In genomic region chr12:58310368-58310767, GRCh38 we compare ENCODE assay signal across 14 cellular contexts.
DNase-seq lines count a peak whose midpoint lies in the region; ATAC-seq, FAIRE-seq and TF ChIP-seq lines count a peak whose summit lies in the region.
"Had no signal": no experiment of that assay in that cellular context is flagged by ENCODE, and none has a peak within 500 bp of the region (broad histone marks: within the 10 kb centered on the region; RNA-seq: fewer than 3 reads in every experiment).

No MANE protein-coding gene starts in this region.

- H3K4me3 ChIP-seq in esophagus squamous epithelium (no peak overlapping the region), pancreas (no peak overlapping the region), right cardiac atrium (ENCODE audit: low read length) (no peak overlapping the region)

- H3K27ac Mint-ChIP-seq in effector memory CD8-positive, alpha-beta T cell: no peak overlapping the region
- H3K27ac Mint-ChIP-seq: CD8-positive, alpha-beta memory T cell; stimulated activated naive CD8-positive, alpha-beta T cell treated with anti-CD3 and anti-CD28 coated beads, Interleukin-15, Interleukin-2, amounts not matched to agents 100 ng/mL and 50 ng/mL, for 24 hours had no signal

- no peak overlapping the region for H3K4me3 Mint-ChIP-seq in effector memory CD8-positive, alpha-beta T cell
- H3K4me3 Mint-ChIP-seq: CD8-positive, alpha-beta memory T cell; stimulated activated naive CD8-positive, alpha-beta T cell treated with anti-CD3 and anti-CD28 coated beads, Interleukin-15, Interleukin-2, amounts not matched to agents 100 ng/mL and 50 ng/mL, for 24 hours had no signal

- H3K27me3 Mint-ChIP-seq in effector memory CD8-positive, alpha-beta T cell: peaks cover 0 to 11% of the 10 kb centered on the region in 2 donors
- H3K27me3 Mint-ChIP-seq: stimulated activated naive CD8-positive, alpha-beta T cell treated with anti-CD3 and anti-CD28 coated beads, Interleukin-15, Interleukin-2, amounts not matched to agents 100 ng/mL and 50 ng/mL, for 24 hours had no signal

- ATAC-seq in pancreas (peak in 1 of 4 donors; percentile 30), right cardiac atrium (no peak)
- ATAC-seq in effector memory CD8-positive, alpha-beta T cell (replicated peaks): no peak
- ATAC-seq: activated CD4-positive, CD25-positive, alpha-beta regulatory T cell treated with anti-CD3 and anti-CD28 coated beads, Interleukin-2, amount 50 U/mL, for 24 hours had no signal

- intact Hi-C loops in esophagus squamous epithelium (cut with DNase I) (no loop called here), pancreas (cut with DNase I) (no loop called here), right cardiac atrium (cut with DNase I) (no loop called here)

- H3K27me3 ChIP-seq in esophagus squamous epithelium (no peaks in the 10 kb centered on the region), pancreas (no peaks in the 10 kb centered on the region), right cardiac atrium (ENCODE audit: control insufficient read depth, insufficient read depth) (no peaks in the 10 kb centered on the region)

- DNase-seq in EL (peak; percentile 73), RPMI7951 (ENCODE audit: low read depth) (peak; percentile 48), esophagus squamous epithelium (lab: John Stamatoyannopoulos, UW) (no peak), pancreas (no peak), SHP77 treated with DMSO at 0.1 percent for 48 hours (lab: John Stamatoyannopoulos, UW) (no peak), right cardiac atrium (no peak), LoVo (ENCODE audit: low spot score) (no peak)
- DNase-seq in effector memory CD8-positive, alpha-beta T cell: no peak
- DNase-seq: caudate nucleus; CD8-positive, alpha-beta memory T cell; glutamatergic neuron; stimulated activated CD4-positive, alpha-beta T cell treated with anti-CD3 and anti-CD28 coated beads, Interleukin-2, amount 100 ng/mL, for 48 hours had no signal

- peaks cover 0 to 11% (median 0%) of the 10 kb centered on the region in 3 donors for H3K9me3 ChIP-seq in esophagus squamous epithelium
- H3K9me3 ChIP-seq in pancreas: no peaks in the 10 kb centered on the region
- no peaks in the 10 kb centered on the region for H3K9me3 ChIP-seq in right cardiac atrium (ENCODE audit: control insufficient read depth, low read length)

- WGBS in esophagus squamous epithelium, 2 donors: 77 to 81% methylated on average over 4 of the region's 4 CpGs
- WGBS in pancreas, 2 donors: 88 to 94% methylated on average over 4 of the region's 4 CpGs
- 93% methylated on average over 4 of the region's 4 CpGs for WGBS in right cardiac atrium

- H3K36me3 Mint-ChIP-seq in effector memory CD8-positive, alpha-beta T cell (ENCODE audit: insufficient read depth): no peaks in the 10 kb centered on the region
- H3K36me3 Mint-ChIP-seq: CD8-positive, alpha-beta memory T cell had no signal

- peaks cover 6 to 23% (median 12%) of the 10 kb centered on the region in 3 donors for H3K4me1 ChIP-seq in esophagus squamous epithelium
- no peaks in the 10 kb centered on the region for H3K4me1 ChIP-seq in pancreas
- no peaks in the 10 kb centered on the region for H3K4me1 ChIP-seq in right cardiac atrium (ENCODE audit: control insufficient read depth, insufficient read depth, low read length)

- H3K4me1 Mint-ChIP-seq in effector memory CD8-positive, alpha-beta T cell (ENCODE audit: low read depth in 2 of 2): no peaks in the 10 kb centered on the region
- H3K4me1 Mint-ChIP-seq: CD8-positive, alpha-beta memory T cell had no signal

- TF ChIP-seq POLR2A in esophagus squamous epithelium (IDR thresholded peaks at IDR 0.05): no peak

- H3K36me3 ChIP-seq in esophagus squamous epithelium: no peaks in the 10 kb centered on the region
- no peaks in the 10 kb centered on the region for H3K36me3 ChIP-seq in pancreas

- H3K27ac ChIP-seq in esophagus squamous epithelium: peak overlapping the region in 3 of 4 donors; percentile 5 to 62 (median 60)
- H3K27ac ChIP-seq in pancreas: no peak overlapping the region
- no peak overlapping the region for H3K27ac ChIP-seq in right cardiac atrium (ENCODE audit: low read length)

- TF ChIP-seq CTCF in esophagus squamous epithelium (IDR thresholded peaks at IDR 0.05) (no peak), pancreas (IDR thresholded peaks at IDR 0.05) (no peak)

- FAIRE-seq in pancreas (lab: Jason Lieb, UNC): peak; percentile 34

- H3K9me3 Mint-ChIP-seq in effector memory CD8-positive, alpha-beta T cell: peaks cover 0 to 5% of the 10 kb centered on the region in 2 donors

Comparison
In these comparisons a context has a peak if more than half of its experiments do, and no peak if none do; other contexts are left out.
1. DNase-seq: peak in EL (single experiment) and RPMI7951 (single experiment); none in esophagus squamous epithelium (single experiment), pancreas (0 of 6), effector memory CD8-positive, alpha-beta T cell (0 of 3), SHP77 treated with DMSO at 0.1 percent for 48 hours (single experiment), right cardiac atrium (0 of 3) and LoVo (single experiment).
2. H3K27ac ChIP-seq: peak in esophagus squamous epithelium (3 of 4); none in pancreas (0 of 4) and right cardiac atrium (single experiment).